Comparison of ENCODE assay signal across 9 cellular contexts in the genomic region with DNA sequence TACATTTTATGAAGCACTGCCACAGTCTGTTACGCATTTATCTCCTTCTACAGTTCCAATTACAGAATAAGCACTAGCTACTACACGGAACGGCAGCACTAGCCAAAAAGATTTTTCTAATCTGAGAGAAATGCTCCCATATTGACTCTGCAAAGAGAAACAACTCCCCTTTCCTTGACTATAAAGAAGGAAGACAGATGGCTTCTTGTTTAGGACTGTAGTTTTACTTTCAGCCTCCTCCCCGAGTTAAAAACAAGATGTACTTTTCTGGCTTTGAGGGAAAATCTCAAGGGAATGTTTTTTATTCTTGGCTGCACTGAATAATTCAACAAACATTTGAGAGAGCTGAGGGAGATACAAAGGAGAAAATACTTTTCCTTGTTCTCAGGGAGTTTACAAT. TPM values are rescaled to one million over a fixed set of nuclear protein-coding genes. Genes with fewer than 3 reads are reported as not detected.
DNase-seq lines count a peak whose midpoint lies in the region; ATAC-seq, FAIRE-seq and TF ChIP-seq lines count a peak whose summit lies in the region.
"Had no signal": no experiment of that assay in that cellular context is flagged by ENCODE, and none has a peak within 500 bp of the region (broad histone marks: within the 10 kb centered on the region; RNA-seq: fewer than 3 reads in every experiment).

No MANE protein-coding gene starts in this region.

- TF ChIP-seq POLR2A in stomach (IDR thresholded peaks at IDR 0.05) = no peak

- CTCF ChIA-PET in activated CD4-positive, alpha-beta T cell treated with anti-CD3 and anti-CD28 coated beads for 36 hours (lab: Charles Lee) = no interaction called here

- H3K27ac ChIP-seq in HUES64 (ENCODE audit: low read depth, low read length) (peak overlapping the region; percentile 0; the same call in 1 of the 2 replicates), astrocyte (ENCODE audit: low read depth, low read length) (no peak overlapping the region), right cardiac atrium (ENCODE audit: low read length) (no peak overlapping the region), stomach (peak overlapping the region in 4 of 5 donors; percentile 39 to 96 (median 92))

- DNase-seq in astrocyte (ENCODE audit: low read depth) (no peak), right cardiac atrium (no peak), stomach (no peak), DMS53 (lab: John Stamatoyannopoulos, UW) (no peak)
- DNase-seq in stimulated activated CD4-positive, alpha-beta T cell treated with anti-CD3 and anti-CD28 coated beads, Interleukin-4, amount 100 ng/mL, for 1 hour = no peak
- no peak for DNase-seq in activated CD4-positive, alpha-beta T cell treated with anti-CD3 and anti-CD28 coated beads for 36 hours
- DNase-seq: NCI-H1436 treated with DMSO at 0.1 percent for 48 hours had no signal

- peaks cover 7% of the 10 kb centered on the region for H4K20me1 ChIP-seq in astrocyte (ENCODE audit: insufficient read depth, low read length)

- TF ChIP-seq EP300 in stomach (IDR thresholded peaks at IDR 0.05) = no peak

- H3K9ac ChIP-seq in HUES64 (ENCODE audit: low read depth, low read length) = no peak overlapping the region
- no peak overlapping the region for H3K9ac ChIP-seq in astrocyte (ENCODE audit: low read length)

- no peaks in the 10 kb centered on the region for H3K9me3 ChIP-seq in HUES64 (ENCODE audit: insufficient read depth, low read depth, low read length)
- no peaks in the 10 kb centered on the region for H3K9me3 ChIP-seq in astrocyte (ENCODE audit: insufficient read depth, low read depth, low read length)
- no peaks in the 10 kb centered on the region for H3K9me3 ChIP-seq in right cardiac atrium (ENCODE audit: control insufficient read depth, low read length)
- H3K9me3 ChIP-seq in stomach = no peaks in the 10 kb centered on the region

- H3K36me3 ChIP-seq in HUES64 (ENCODE audit: insufficient read depth, low read length) (no peaks in the 10 kb centered on the region), astrocyte (ENCODE audit: insufficient read depth, low read length) (no peaks in the 10 kb centered on the region), stomach (no peaks in the 10 kb centered on the region)

- no peaks in the 10 kb centered on the region for H3K27me3 Mint-ChIP-seq in astrocyte (ENCODE audit: low read depth, unreplicated experiment)
- peaks cover 14% of the 10 kb centered on the region for H3K27me3 Mint-ChIP-seq in activated CD4-positive, alpha-beta T cell treated with anti-CD3 and anti-CD28 coated beads for 36 hours

- intact Hi-C loops in right cardiac atrium (cut with DNase I) = no loop called here
- intact Hi-C loops in stomach (cut with DNase I; ENCODE audit: low total_unique reads) = no loop called here
- intact Hi-C loops in activated CD4-positive, alpha-beta T cell treated with anti-CD3 and anti-CD28 coated beads for 36 hours (cut with DNase I, micrococcal nuclease) = loop anchor here (5.0 to 10.0 kb wide), 5 partner anchors 165 to 1148 kb away; a partner anchor contains a TSS

- H3K27ac Mint-ChIP-seq in astrocyte (ENCODE audit: unreplicated experiment) = peak overlapping the region; percentile 81
- H3K27ac Mint-ChIP-seq in activated CD4-positive, alpha-beta T cell treated with anti-CD3 and anti-CD28 coated beads for 36 hours = no peak overlapping the region

- H2AFZ ChIP-seq in astrocyte (ENCODE audit: low read depth, low read length) = no peak overlapping the region

- H3K36me3 Mint-ChIP-seq in astrocyte (ENCODE audit: low read depth, unreplicated experiment) = no peaks in the 10 kb centered on the region
- no peaks in the 10 kb centered on the region for H3K36me3 Mint-ChIP-seq in activated CD4-positive, alpha-beta T cell treated with anti-CD3 and anti-CD28 coated beads for 36 hours (ENCODE audit: low read depth)

- ATAC-seq in right cardiac atrium = peak in 1 of 2 donors; percentile 3
- ATAC-seq in GM18867 (IDR thresholded peaks at IDR 0.05; ENCODE audit: unreplicated experiment) = no peak
- ATAC-seq in activated CD4-positive, alpha-beta T cell treated with anti-CD3 and anti-CD28 coated beads for 36 hours = no peak

- peaks cover 34% of the 10 kb centered on the region for H3K4me1 Mint-ChIP-seq in astrocyte (ENCODE audit: low read depth, unreplicated experiment)
- peaks cover 22% of the 10 kb centered on the region for H3K4me1 Mint-ChIP-seq in activated CD4-positive, alpha-beta T cell treated with anti-CD3 and anti-CD28 coated beads for 36 hours

- FAIRE-seq in astrocyte (lab: Jason Lieb, UNC) = no peak

- H3K27me3 ChIP-seq in HUES64 (ENCODE audit: insufficient read depth, low read length) (no peaks in the 10 kb centered on the region), astrocyte (ENCODE audit: insufficient read depth, low read length) (peaks cover 8% of the 10 kb centered on the region), right cardiac atrium (ENCODE audit: control insufficient read depth, insufficient read depth) (no peaks in the 10 kb centered on the region), stomach (no peaks in the 10 kb centered on the region)

- peaks cover 50% of the 10 kb centered on the region for H3K4me1 ChIP-seq in HUES64 (ENCODE audit: insufficient read depth, low read length)
- peaks cover 16% of the 10 kb centered on the region for H3K4me1 ChIP-seq in astrocyte (ENCODE audit: insufficient read depth, low read length)
- no peaks in the 10 kb centered on the region for H3K4me1 ChIP-seq in right cardiac atrium (ENCODE audit: control insufficient read depth, insufficient read depth, low read length)
- peaks cover 14 to 61% (median 32%) of the 10 kb centered on the region in 4 donors for H3K4me1 ChIP-seq in stomach

- H3K4me3 ChIP-seq in HUES64 (ENCODE audit: low read length) (no peak overlapping the region; the same call in 1 of the 2 replicates), astrocyte (ENCODE audit: insufficient read depth, low read depth, low read length) (no peak overlapping the region), right cardiac atrium (ENCODE audit: low read length) (peak overlapping the region; percentile 4), stomach (peak overlapping the region in 1 of 4 donors; percentile 4)

- peak overlapping the region; percentile 80 for H3K4me3 Mint-ChIP-seq in astrocyte (ENCODE audit: unreplicated experiment)
- H3K4me3 Mint-ChIP-seq in activated CD4-positive, alpha-beta T cell treated with anti-CD3 and anti-CD28 coated beads for 36 hours = no peak overlapping the region

- peaks cover 2% of the 10 kb centered on the region for H3K79me2 ChIP-seq in astrocyte (ENCODE audit: insufficient read depth, low read length)

- no peaks in the 10 kb centered on the region for H3K9me3 Mint-ChIP-seq in astrocyte (ENCODE audit: unreplicated experiment)
- no peaks in the 10 kb centered on the region for H3K9me3 Mint-ChIP-seq in activated CD4-positive, alpha-beta T cell treated with anti-CD3 and anti-CD28 coated beads for 36 hours (ENCODE audit: low read depth)

- WGBS in HUES64 = 57% methylated on average over 4 of the region's 4 CpGs
- 11% methylated on average over 4 of the region's 4 CpGs for WGBS in right cardiac atrium
- 10 to 25% (median 17%) methylated on average over 4 of the region's 4 CpGs for WGBS in stomach, 5 donors

- TF ChIP-seq CTCF in astrocyte (IDR thresholded peaks at IDR 0.05; ENCODE audit: insufficient read depth, low read depth, low read length) (no peak), stomach (IDR thresholded peaks at IDR 0.05) (no peak)

- POLR2A ChIA-PET in activated CD4-positive, alpha-beta T cell treated with anti-CD3 and anti-CD28 coated beads for 36 hours (lab: Charles Lee) = no interaction called here

- H3K4me2 ChIP-seq in astrocyte (ENCODE audit: low read length) = peak overlapping the region; percentile 97

RNA-seq across cellular contexts. Expression of a gene that starts 1.9 kb away (rescaled TPM):
- 32.1 TPM for polyA plus RNA-seq in HUES64 (2013, experiment 1 of 2)
- 29.0 TPM for polyA plus RNA-seq in HUES64 (2013, experiment 2 of 2)
- 43.8 and 46.9 TPM in 2 replicates for total RNA-seq in astrocyte
- 10 to 100 TPM; 12.1 to 18.3 (median 16.3) TPM for total RNA-seq in right cardiac atrium
- 5.8 TPM for polyA plus RNA-seq in right cardiac atrium
- 10 to 100 TPM; 10.5 to 82.8 (median 22.8) TPM for total RNA-seq in stomach
- 1 to 10 TPM; 5.7 to 8.4 (median 7.2) TPM for polyA plus RNA-seq in stomach
- 10 to 100 TPM in 1 of 2 experiments, 1 to 10 TPM in 1; 9.7 to 10.4 TPM for total RNA-seq in activated CD4-positive, alpha-beta T cell treated with anti-CD3 and anti-CD28 coated beads for 36 hours

Comparison
In these comparisons a context has a peak if more than half of its experiments do, and no peak if none do; other contexts are left out.
1. H3K27ac ChIP-seq: peak in HUES64 (single experiment) and stomach (4 of 5); none in astrocyte (single experiment) and right cardiac atrium (single experiment).
2. intact Hi-C loops: an anchor here in activated CD4-positive, alpha-beta T cell treated with anti-CD3 and anti-CD28 coated beads for 36 hours (5.0 to 10.0 kb wide); none called in right cardiac atrium and stomach.